ENCODE assay signal across 11 cellular contexts in the genomic region with DNA sequence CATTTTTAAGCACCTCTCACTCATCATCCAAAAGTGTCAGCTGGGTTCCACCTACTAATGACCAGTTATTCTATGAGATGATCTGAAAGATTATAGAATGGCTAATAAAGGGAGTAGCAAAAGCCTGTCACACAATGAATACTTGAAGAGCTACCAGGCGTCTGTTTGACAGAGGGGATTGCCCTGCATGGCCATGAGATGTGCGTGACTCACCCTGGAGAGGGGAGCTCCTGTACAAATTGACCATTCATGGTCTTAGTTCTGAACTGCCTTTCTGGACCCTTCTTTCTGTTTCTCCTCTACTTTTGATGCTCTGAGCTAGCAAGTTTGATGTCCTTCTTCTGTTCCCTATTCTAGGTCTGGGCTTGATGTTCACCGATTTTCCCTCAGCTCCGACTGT.
DNase-seq lines count a peak whose midpoint lies in the region; ATAC-seq lines count a peak whose summit lies in the region.
"Had no signal": no experiment of that assay in that cellular context is flagged by ENCODE, and none has a peak within 500 bp of the region (broad histone marks: within the 10 kb centered on the region; RNA-seq: fewer than 3 reads in every experiment).

No MANE protein-coding gene starts in this region.

- peak overlapping the region; percentile 7 to 45 for H2BK12ac ChIP-seq in mesenchymal stem cell (ENCODE audit: low read length in 2 of 2)

- no peaks in the 10 kb centered on the region for H3K27me3 ChIP-seq in mesenchymal stem cell (ENCODE audit: control insufficient read depth in 1 of 2, insufficient read depth in 1 of 2, low read length in 2 of 2)

- H3K79me1 ChIP-seq in mesenchymal stem cell (replicated peaks; ENCODE audit: low read length, poor library complexity, severe bottlenecking) = peaks cover 2% of the 10 kb centered on the region

- H3K27ac Mint-ChIP-seq in activated CD4-positive, alpha-beta T cell treated with anti-CD3 and anti-CD28 coated beads, Interleukin-2, amount 10 ng/mL, durations not matched to agents 24 days and 14 days = no peak overlapping the region

- H4K8ac ChIP-seq in mesenchymal stem cell (ENCODE audit: low read length) = no peak overlapping the region

- no peaks in the 10 kb centered on the region for H3K36me3 Mint-ChIP-seq in activated CD4-positive, alpha-beta T cell treated with anti-CD3 and anti-CD28 coated beads, Interleukin-2, amount 10 ng/mL, durations not matched to agents 24 days and 14 days (ENCODE audit: low read depth)

- no peak overlapping the region for H3K18ac ChIP-seq in mesenchymal stem cell (ENCODE audit: low read depth in 1 of 2, low read length in 2 of 2)

- no peak overlapping the region for H3K27ac ChIP-seq in mesenchymal stem cell (ENCODE audit: low read length, poor library complexity, severe bottlenecking)

- H2AK5ac ChIP-seq in mesenchymal stem cell (ENCODE audit: low read length, severe bottlenecking) = peak overlapping the region; percentile 92

- H3K4me1 Mint-ChIP-seq in activated CD4-positive, alpha-beta T cell treated with anti-CD3 and anti-CD28 coated beads, Interleukin-2, amount 10 ng/mL, durations not matched to agents 24 days and 14 days = peaks cover 5% of the 10 kb centered on the region

- WGBS in mesenchymal stem cell = 58% methylated on average over 4 of the region's 4 CpGs

- H2BK15ac ChIP-seq in mesenchymal stem cell (ENCODE audit: low read depth, poor library complexity, severe bottlenecking) = no peak overlapping the region

- H3K4me2 ChIP-seq in mesenchymal stem cell (ENCODE audit: low read length, poor library complexity, severe bottlenecking) = no peak overlapping the region

- peak; percentile 46 for ATAC-seq in GM18498 (IDR thresholded peaks at IDR 0.05; ENCODE audit: unreplicated experiment)
- no peak for ATAC-seq in GM19328 (IDR thresholded peaks at IDR 0.05; ENCODE audit: unreplicated experiment)

- no peaks in the 10 kb centered on the region for H3K36me3 ChIP-seq in mesenchymal stem cell (ENCODE audit: control insufficient read depth in 1 of 2, insufficient read depth in 2 of 2, low read depth in 1 of 2, low read length in 2 of 2)

- peaks cover 15% of the 10 kb centered on the region for H3K4me1 ChIP-seq in mesenchymal stem cell (ENCODE audit: control insufficient read depth, insufficient read depth, low read depth, low read length)

- H3K9me3 ChIP-seq in mesenchymal stem cell (ENCODE audit: control insufficient read depth, low read length) = no peaks in the 10 kb centered on the region

- intact Hi-C loops in activated CD4-positive, alpha-beta T cell treated with anti-CD3 and anti-CD28 coated beads, Interleukin-2, amount 10 ng/mL, durations not matched to agents 24 days and 14 days (cut with micrococcal nuclease) = loop anchor here (10.0 kb wide), 1 partner anchor 268 kb away; no protein-coding TSS in a partner anchor

- no peak overlapping the region for H3K4ac ChIP-seq in mesenchymal stem cell (ENCODE audit: low read depth in 1 of 2, low read length in 2 of 2)

- H3K4me3 Mint-ChIP-seq in activated CD4-positive, alpha-beta T cell treated with anti-CD3 and anti-CD28 coated beads, Interleukin-2, amount 10 ng/mL, durations not matched to agents 24 days and 14 days = no peak overlapping the region

- H2AFZ ChIP-seq in mesenchymal stem cell (ENCODE audit: low read depth, low read length) = no peak overlapping the region

- H3K14ac ChIP-seq in mesenchymal stem cell (ENCODE audit: low read length in 2 of 2) = no peak overlapping the region

- H3K4me3 ChIP-seq in mesenchymal stem cell (ENCODE audit: insufficient read depth in 1 of 2, low read depth in 1 of 2, low read length in 2 of 2) = no peak overlapping the region

- no peak overlapping the region for H2BK5ac ChIP-seq in mesenchymal stem cell (ENCODE audit: low read depth, low read length, poor library complexity, severe bottlenecking)

- no peak overlapping the region for H3K9ac ChIP-seq in mesenchymal stem cell (ENCODE audit: low read length)

- H3K9me3 Mint-ChIP-seq in activated CD4-positive, alpha-beta T cell treated with anti-CD3 and anti-CD28 coated beads, Interleukin-2, amount 10 ng/mL, durations not matched to agents 24 days and 14 days = no peaks in the 10 kb centered on the region

- DNase-seq in HCEC 1CT (peak; percentile 47), NCI-H748 (lab: John Stamatoyannopoulos, UW; ENCODE audit: unreplicated experiment) (peak; percentile 80), mesenchymal stem cell (peak; percentile 70), mesenteric fat pad (ENCODE audit: low spot score) (no peak)
- no peak for DNase-seq in stimulated activated naive CD4-positive, alpha-beta T cell (lab: John Stamatoyannopoulos, UW)
- no peak for DNase-seq in activated CD4-positive, alpha-beta T cell treated with anti-CD3 and anti-CD28 coated beads, Interleukin-2, amount 10 ng/mL, durations not matched to agents 24 days and 14 days
- DNase-seq: DMS79; stimulated activated CD4-positive, alpha-beta T cell treated with anti-CD3 and anti-CD28 coated beads, Interleukin-15, amount 100 ng/mL, for 24 hours; SW 1271 had no signal

- peak overlapping the region; percentile 47 for H4K91ac ChIP-seq in mesenchymal stem cell (ENCODE audit: low read length)

- peaks cover 26% of the 10 kb centered on the region for H3K27me3 Mint-ChIP-seq in activated CD4-positive, alpha-beta T cell treated with anti-CD3 and anti-CD28 coated beads, Interleukin-2, amount 10 ng/mL, durations not matched to agents 24 days and 14 days

- no peak overlapping the region for H3K23ac ChIP-seq in mesenchymal stem cell (ENCODE audit: low read length in 2 of 2)

- peak overlapping the region; percentile 57 for H2BK120ac ChIP-seq in mesenchymal stem cell (ENCODE audit: low read depth, low read length)

Comparison
In these comparisons a context has a peak if more than half of its experiments do, and no peak if none do; other contexts are left out.
1. DNase-seq: peak in HCEC 1CT (single experiment), NCI-H748 (single experiment) and mesenchymal stem cell (single experiment); none in mesenteric fat pad (single experiment), stimulated activated naive CD4-positive, alpha-beta T cell (0 of 6) and activated CD4-positive, alpha-beta T cell treated with anti-CD3 and anti-CD28 coated beads, Interleukin-2, amount 10 ng/mL, durations not matched to agents 24 days and 14 days (single experiment).